ENCODE assay signal across 23 cellular contexts in the genomic region with DNA sequence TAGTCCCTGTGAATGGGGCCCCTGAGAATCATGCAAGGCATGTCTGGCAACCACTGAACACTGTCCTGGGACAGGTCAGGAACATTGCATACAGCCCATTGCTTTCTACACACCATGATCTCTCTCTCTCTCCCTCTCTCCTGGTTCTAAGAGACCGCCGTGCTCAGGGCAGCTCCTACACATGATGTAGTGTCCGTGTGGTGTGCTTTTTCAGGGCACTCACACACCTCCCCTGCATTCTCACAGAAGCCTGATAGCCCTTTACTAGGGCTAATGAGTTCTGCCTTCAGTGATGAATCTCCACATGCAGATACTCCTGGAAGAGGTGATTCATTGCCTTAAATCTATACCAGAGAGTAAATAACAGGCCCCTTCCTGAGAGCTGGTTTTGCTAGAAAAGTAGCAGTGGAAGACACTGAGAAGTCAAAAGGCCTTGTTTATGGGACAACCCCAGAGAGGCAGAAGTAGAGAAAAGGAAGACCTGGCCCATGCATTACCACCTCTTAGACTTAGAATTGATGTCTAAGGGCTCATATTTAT. TPM values are rescaled to one million over a fixed set of nuclear protein-coding genes. Genes with fewer than 3 reads are reported as not detected.
"Had no signal": no experiment of that assay in that cellular context is flagged by ENCODE, and none has a peak within 500 bp of the region (broad histone marks: within the 10 kb centered on the region; RNA-seq: fewer than 3 reads in every experiment).

No MANE protein-coding gene starts in this region.

- DNase-seq: dorsolateral prefrontal cortex; effector CD4-positive, alpha-beta T cell; foreskin keratinocyte; heart left ventricle; left colon; left ventricle myocardium superior; lower lobe of right lung; naive thymus-derived CD8-positive, alpha-beta T cell; stimulated activated CD4-positive, alpha-beta T cell treated with anti-CD3 and anti-CD28 coated beads, Interleukin-2, amount 100 ng/mL, for 24 hours; stimulated activated CD4-positive, alpha-beta T cell treated with anti-CD3 and anti-CD28 coated beads, Interleukin-4, amount 100 ng/mL, for 24 hours; stimulated activated naive CD8-positive, alpha-beta T cell treated with anti-CD3 and anti-CD28 coated beads, Interleukin-15, Interleukin-2, amounts not matched to agents 100 U/mL and 50 U/mL, for 24 hours; substantia nigra; testis; tibial artery had no signal

- H3K4me3 Mint-ChIP-seq: naive thymus-derived CD8-positive, alpha-beta T cell; stimulated activated memory B cell treated with anti-CD40 and anti-IgM and Interleukin-4, amounts not matched to agents 10 μg/mL and 1 μg/mL and 100 μg/mL, for 72 hours; type B pancreatic cell had no signal

- FAIRE-seq: colon had no signal

- H3K9me3 Mint-ChIP-seq: naive thymus-derived CD8-positive, alpha-beta T cell; stimulated activated memory B cell treated with anti-CD40 and anti-IgM and Interleukin-4, amounts not matched to agents 10 μg/mL and 1 μg/mL and 100 μg/mL, for 72 hours had no signal

- H3K27ac Mint-ChIP-seq: progenitor cell of endocrine pancreas; stimulated activated memory B cell treated with anti-CD40 and anti-IgM and Interleukin-4, amounts not matched to agents 10 μg/mL and 1 μg/mL and 100 μg/mL, for 72 hours; type B pancreatic cell had no signal

- H3K36me3 ChIP-seq: gastroesophageal sphincter, heart left ventricle, lower lobe of right lung, neutrophil, tibial artery had no signal

- H3K36me3 Mint-ChIP-seq: stimulated activated memory B cell treated with anti-CD40 and anti-IgM and Interleukin-4, amounts not matched to agents 10 μg/mL and 1 μg/mL and 100 μg/mL, for 72 hours; type B pancreatic cell had no signal

- H3K4me1 Mint-ChIP-seq: stimulated activated memory B cell treated with anti-CD40 and anti-IgM and Interleukin-4, amounts not matched to agents 10 μg/mL and 1 μg/mL and 100 μg/mL, for 72 hours had no signal

- H3K4me3 ChIP-seq: dorsolateral prefrontal cortex, gastroesophageal sphincter, heart left ventricle, hepatocyte, lower lobe of right lung, testis, tibial artery had no signal

- H3K27me3 ChIP-seq: foreskin keratinocyte, testis, tibial artery had no signal

- ATAC-seq: esophagus mucosa; foreskin keratinocyte; gastroesophageal sphincter; heart left ventricle; left colon; left ventricle myocardium superior; lower lobe of right lung; naive thymus-derived CD8-positive, alpha-beta T cell; sciatic nerve; stimulated activated memory B cell treated with anti-CD40 and anti-IgM and Interleukin-4, amounts not matched to agents 10 μg/mL and 1 μg/mL and 100 μg/mL, for 72 hours; stimulated activated naive CD8-positive, alpha-beta T cell treated with anti-CD3 and anti-CD28 coated beads, Interleukin-15, Interleukin-2, amounts not matched to agents 100 U/mL and 50 U/mL, for 24 hours had no signal

RNA-seq across cellular contexts. Expression of gene NOS1AP, which starts 38.7 kb away (rescaled TPM):
- total RNA-seq: naive thymus-derived CD8-positive, alpha-beta T cell had no signal
- polyA plus RNA-seq: naive thymus-derived CD8-positive, alpha-beta T cell had no signal
